Comparison of ENCODE assay signal across 8 cellular contexts in the genomic region with DNA sequence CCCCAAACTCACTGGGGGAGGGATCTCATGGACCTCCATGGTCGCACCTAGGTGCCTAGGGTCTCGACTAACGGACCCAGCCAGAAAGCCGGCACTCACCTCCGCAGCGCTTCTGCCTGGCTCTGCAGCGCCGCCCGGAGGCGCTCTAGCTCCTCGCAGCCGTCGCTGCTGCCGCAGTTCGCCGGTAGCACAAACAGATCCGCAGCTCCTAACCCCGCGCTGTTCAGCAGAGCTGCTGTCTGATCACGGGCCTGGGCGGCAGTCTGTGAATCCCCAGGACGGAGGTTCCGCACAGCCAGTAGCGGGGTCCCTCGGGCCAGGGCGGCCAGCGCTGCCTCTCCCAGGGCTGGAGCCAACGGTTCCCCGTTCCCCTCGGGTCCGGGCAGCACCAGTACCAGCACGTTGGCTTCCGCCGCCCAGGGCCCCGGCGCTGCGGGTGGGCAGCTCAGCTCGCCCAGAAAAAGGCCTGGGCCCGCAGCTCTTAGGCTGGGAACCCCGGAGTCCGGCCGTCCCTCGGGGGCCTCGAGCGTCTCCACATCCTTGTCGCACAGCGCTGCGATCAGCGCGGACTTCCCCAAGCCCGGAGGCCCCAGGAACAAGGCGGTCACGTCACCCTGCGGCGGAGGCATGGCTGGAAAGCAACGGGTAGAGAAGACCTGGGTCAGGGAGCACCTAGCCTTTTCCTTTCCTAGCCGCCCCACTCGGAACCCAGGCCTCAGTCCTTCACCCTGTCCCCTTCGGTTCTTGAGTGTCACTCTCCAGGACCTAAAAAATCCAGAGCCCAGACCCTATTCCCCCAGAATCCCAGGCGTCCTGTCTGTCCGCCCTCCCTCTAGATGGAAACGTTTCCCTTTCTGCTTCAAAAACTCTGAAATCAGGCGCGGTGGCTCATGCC. TPM values are rescaled to one million over a fixed set of nuclear protein-coding genes. Genes with fewer than 3 reads are reported as not detected.
DNase-seq lines count a peak whose midpoint lies in the region; ATAC-seq, FAIRE-seq and TF ChIP-seq lines count a peak whose summit lies in the region.

No MANE protein-coding gene starts in this region.

- peak; percentile 97 for TF ChIP-seq CTCF in GM12875 (IDR thresholded peaks at IDR 0.05; ENCODE audit: borderline replicate concordance, insufficient read depth, low read depth, low read length)
- peak; percentile 84 for TF ChIP-seq CTCF in MM.1S (IDR thresholded peaks at IDR 0.05; ENCODE audit: low read length)
- TF ChIP-seq CTCF in astrocyte (IDR thresholded peaks at IDR 0.05; ENCODE audit: insufficient read depth, low read depth, low read length), result peak; percentile 81

- peak overlapping the region; percentile 95 for H3K9ac ChIP-seq in MM.1S (ENCODE audit: low read length)
- peak overlapping the region; percentile 87 for H3K9ac ChIP-seq in astrocyte (ENCODE audit: low read length)
- peak overlapping the region; percentile 91 for H3K9ac ChIP-seq in skeletal muscle satellite cell (ENCODE audit: low read depth, low read length)

- H3K27ac Mint-ChIP-seq in astrocyte (ENCODE audit: unreplicated experiment), result peak overlapping the region; percentile 100

- H3F3A ChIP-seq in MM.1S (ENCODE audit: insufficient read depth, low read length), result peaks cover 7% of the 10 kb centered on the region; the same call in 1 of the 2 replicates

- H3K27ac ChIP-seq in MM.1S (ENCODE audit: low read length) (peak overlapping the region; percentile 55; the same call in 1 of the 2 replicates), astrocyte (ENCODE audit: low read depth, low read length) (peak overlapping the region; percentile 99), iPS DF 6.9 (ENCODE audit: low read length) (no peak overlapping the region)

- no peaks in the 10 kb centered on the region for H3K9me3 ChIP-seq in MM.1S (replicated peaks; ENCODE audit: insufficient read depth, low read length)
- no peaks in the 10 kb centered on the region for H3K9me3 ChIP-seq in astrocyte (ENCODE audit: insufficient read depth, low read depth, low read length)
- H3K9me3 ChIP-seq in iPS DF 6.9 (ENCODE audit: control insufficient read depth, insufficient read depth, low read length), result no peaks in the 10 kb centered on the region
- H3K9me3 ChIP-seq in skeletal muscle satellite cell (replicated peaks; ENCODE audit: low read length), result no peaks in the 10 kb centered on the region

- DNase-seq in MM.1S (peak; percentile 75), T-helper 2 cell (peak; percentile 48 to 89 (median 61)), astrocyte (ENCODE audit: low read depth) (peak; percentile 33), iPS DF 6.9 (ENCODE audit: low read depth, low spot score) (peak; percentile 57)

- H3K9me3 Mint-ChIP-seq in astrocyte (ENCODE audit: unreplicated experiment), result no peaks in the 10 kb centered on the region

- H3K27me3 ChIP-seq in MM.1S (replicated peaks; ENCODE audit: insufficient read depth, low read length) (no peaks in the 10 kb centered on the region), astrocyte (ENCODE audit: insufficient read depth, low read length) (no peaks in the 10 kb centered on the region), iPS DF 6.9 (ENCODE audit: control insufficient read depth, insufficient read depth, low read length) (no peaks in the 10 kb centered on the region), skeletal muscle satellite cell (ENCODE audit: control insufficient read depth, insufficient read depth, low read length) (no peaks in the 10 kb centered on the region)

- H3K4me3 ChIP-seq in GM12875 (ENCODE audit: low read depth, low read length), result peak overlapping the region; percentile 61
- peak overlapping the region; percentile 71 for H3K4me3 ChIP-seq in MM.1S (ENCODE audit: low read length)
- peak overlapping the region; percentile 85 for H3K4me3 ChIP-seq in astrocyte (ENCODE audit: insufficient read depth, low read depth, low read length)
- H3K4me3 ChIP-seq in iPS DF 6.9 (ENCODE audit: low read length), result peak overlapping the region; percentile 57
- peak overlapping the region; percentile 94 for H3K4me3 ChIP-seq in skeletal muscle satellite cell (ENCODE audit: low read length)

- H3K4me2 ChIP-seq in MM.1S (ENCODE audit: low read depth, low read length) (peak overlapping the region; percentile 98), astrocyte (ENCODE audit: low read length) (peak overlapping the region; percentile 90), skeletal muscle satellite cell (ENCODE audit: low read length) (peak overlapping the region; percentile 100)

- peaks cover 59% of the 10 kb centered on the region for H3K79me2 ChIP-seq in MM.1S (ENCODE audit: low read length)
- H3K79me2 ChIP-seq in astrocyte (ENCODE audit: insufficient read depth, low read length), result peaks cover 73% of the 10 kb centered on the region

- peaks cover 7% of the 10 kb centered on the region for H3K36me3 Mint-ChIP-seq in astrocyte (ENCODE audit: low read depth, unreplicated experiment)

- no CpG with 5 or more reads among the region's 64 CpGs for WGBS in iPS DF 6.9 (ENCODE audit: insufficient coverage, insufficient read length)

- peaks cover 11% of the 10 kb centered on the region for H3K4me1 ChIP-seq in MM.1S (ENCODE audit: low read length)
- peaks cover 28% of the 10 kb centered on the region for H3K4me1 ChIP-seq in astrocyte (ENCODE audit: insufficient read depth, low read length)
- no peaks in the 10 kb centered on the region for H3K4me1 ChIP-seq in iPS DF 6.9 (ENCODE audit: control insufficient read depth, insufficient read depth, low read length)
- H3K4me1 ChIP-seq in skeletal muscle satellite cell (ENCODE audit: control insufficient read depth, insufficient read depth, low read length), result peaks cover 25% of the 10 kb centered on the region

- H4K20me1 ChIP-seq in MM.1S (ENCODE audit: insufficient read depth, low read length) (no peaks in the 10 kb centered on the region), astrocyte (ENCODE audit: insufficient read depth, low read length) (peaks cover 34% of the 10 kb centered on the region)

- H3K4me3 Mint-ChIP-seq in astrocyte (ENCODE audit: unreplicated experiment), result peak overlapping the region; percentile 100

- H3K4me1 Mint-ChIP-seq in astrocyte (ENCODE audit: low read depth, unreplicated experiment), result peaks cover 20% of the 10 kb centered on the region

- H3K27me3 Mint-ChIP-seq in astrocyte (ENCODE audit: low read depth, unreplicated experiment), result no peaks in the 10 kb centered on the region

- FAIRE-seq in astrocyte (lab: Jason Lieb, UNC), result no peak

- ATAC-seq in HG03039 (IDR thresholded peaks at IDR 0.05; ENCODE audit: unreplicated experiment), result no peak
- ATAC-seq in GM21526 (IDR thresholded peaks at IDR 0.05; ENCODE audit: low FRiP score, unreplicated experiment), result no peak

- no peaks in the 10 kb centered on the region for H3K9me2 ChIP-seq in MM.1S (replicated peaks; ENCODE audit: insufficient read depth, low read length)

- peak overlapping the region; percentile 80 for H2AFZ ChIP-seq in MM.1S (ENCODE audit: low read length)
- peak overlapping the region; percentile 31 for H2AFZ ChIP-seq in astrocyte (ENCODE audit: low read depth, low read length)

- H3K36me3 ChIP-seq in MM.1S (replicated peaks; ENCODE audit: insufficient read depth, low read length) (peaks cover 2% of the 10 kb centered on the region; the same call in 1 of the 2 replicates), astrocyte (ENCODE audit: insufficient read depth, low read length) (peaks cover 5% of the 10 kb centered on the region), iPS DF 6.9 (ENCODE audit: control insufficient read depth, insufficient read depth, low read length) (peaks cover 19% of the 10 kb centered on the region), skeletal muscle satellite cell (ENCODE audit: insufficient read depth, low read length) (peaks cover 56% of the 10 kb centered on the region)

RNA-seq across cellular contexts. Expression of gene IRGQ, which starts 1.0 kb away (rescaled TPM):
- total RNA-seq in astrocyte, result 49.8 and 60.7 TPM in 2 replicates
- 12.7 and 14.7 TPM in 2 replicates for total RNA-seq in skeletal muscle satellite cell (2012; rRNA removed)

RNA-seq across cellular contexts. Expression of gene ZNF576, which starts 1.4 kb away (rescaled TPM):
- total RNA-seq in astrocyte, result 13.8 and 14.5 TPM in 2 replicates
- total RNA-seq in skeletal muscle satellite cell (2012; rRNA removed), result 8.9 and 15.3 TPM in 2 replicates

RNA-seq across cellular contexts. Expression of gene SRRM5, which starts 16.9 kb away (rescaled TPM):
- 0.23 TPM in 1 of 2 replicates, not detected in the other for total RNA-seq in astrocyte
- not detected in 2 replicates for total RNA-seq in skeletal muscle satellite cell (2012; rRNA removed)

RNA-seq across cellular contexts. Expression of gene PINLYP, which starts 19.4 kb away (rescaled TPM):
- total RNA-seq in astrocyte, result 0.30 and 0.96 TPM in 2 replicates
- 1.1 and 1.8 TPM in 2 replicates for total RNA-seq in skeletal muscle satellite cell (2012; rRNA removed)

RNA-seq across cellular contexts. Expression of gene XRCC1, which starts 19.6 kb away (rescaled TPM):
- total RNA-seq in astrocyte, result 14.6 and 14.7 TPM in 2 replicates
- total RNA-seq in skeletal muscle satellite cell (2012; rRNA removed), result 14.6 and 17.5 TPM in 2 replicates
